Comparison of ENCODE assay signal across 14 cellular contexts in genomic region chr3:173894-174293, GRCh38. TPM values are rescaled to one million over a fixed set of nuclear protein-coding genes. Genes with fewer than 3 reads are reported as not detected.
DNase-seq lines count a peak whose midpoint lies in the region; ATAC-seq and TF ChIP-seq lines count a peak whose summit lies in the region.
"Had no signal": no experiment of that assay in that cellular context is flagged by ENCODE, and none has a peak within 500 bp of the region (broad histone marks: within the 10 kb centered on the region; RNA-seq: fewer than 3 reads in every experiment).

No MANE protein-coding gene starts in this region.

- peak overlapping the region; percentile 6 for H3K4me2 ChIP-seq in mammary epithelial cell (ENCODE audit: insufficient read depth, low read depth, low read length)
- H3K4me2 ChIP-seq: A549 had no signal

- no peaks in the 10 kb centered on the region for H3K27me3 ChIP-seq in mammary epithelial cell (ENCODE audit: insufficient read depth, low read length)
- H3K27me3 ChIP-seq in lower lobe of right lung (ENCODE audit: low read depth): no peaks in the 10 kb centered on the region
- H3K27me3 ChIP-seq: right atrium auricular region had no signal

- ATAC-seq in HG02885 (IDR thresholded peaks at IDR 0.05; ENCODE audit: poor library complexity, unreplicated experiment) (peak; percentile 59), lower lobe of right lung (no peak)
- ATAC-seq: A549, heart left ventricle had no signal

- H3K27ac ChIP-seq in mammary epithelial cell (ENCODE audit: insufficient read depth, low read depth, low read length) (no peak overlapping the region), lower lobe of right lung (no peak overlapping the region)
- H3K27ac ChIP-seq: A549, heart left ventricle, right atrium auricular region had no signal

- H3K36me3 ChIP-seq in mammary epithelial cell (ENCODE audit: insufficient read depth, low read length) (no peaks in the 10 kb centered on the region), lower lobe of right lung (no peaks in the 10 kb centered on the region)
- H3K36me3 ChIP-seq: heart left ventricle, right atrium auricular region had no signal

- no peak overlapping the region for H3K4me3 Mint-ChIP-seq in MCF 10A (ENCODE audit: unreplicated experiment)
- H3K4me3 Mint-ChIP-seq: activated naive CD4-positive, alpha-beta T cell treated with anti-CD3 and anti-CD28 coated beads, Interleukin-2, amount 50 U/mL, for 24 hours had no signal

- H3K9me3 ChIP-seq in mammary epithelial cell (replicated peaks; ENCODE audit: insufficient read depth, low read length) (no peaks in the 10 kb centered on the region), lower lobe of right lung (no peaks in the 10 kb centered on the region)
- H3K9me3 ChIP-seq: A549, heart left ventricle, right atrium auricular region had no signal

- intact Hi-C loops in mammary epithelial cell (cut with micrococcal nuclease): no loop called here
- intact Hi-C loops in MCF 10A (cut with micrococcal nuclease): no loop called here
- intact Hi-C loops in lower lobe of right lung (cut with DNase I): no loop called here

- POLR2A ChIA-PET in MCF 10A (lab: Yijun Ruan, JAX): no interaction called here

- no peaks in the 10 kb centered on the region for H3K36me3 Mint-ChIP-seq in MCF 10A (ENCODE audit: insufficient read depth, unreplicated experiment)
- H3K36me3 Mint-ChIP-seq: activated naive CD4-positive, alpha-beta T cell treated with anti-CD3 and anti-CD28 coated beads, Interleukin-2, amount 50 U/mL, for 24 hours had no signal

- H3K4me1 ChIP-seq in mammary epithelial cell (ENCODE audit: insufficient read depth, low read length) (no peaks in the 10 kb centered on the region), lower lobe of right lung (no peaks in the 10 kb centered on the region)
- H3K4me1 ChIP-seq: A549, heart left ventricle, right atrium auricular region had no signal

- H3K9me3 Mint-ChIP-seq in MCF 10A (ENCODE audit: unreplicated experiment): no peaks in the 10 kb centered on the region
- H3K9me3 Mint-ChIP-seq: activated naive CD4-positive, alpha-beta T cell treated with anti-CD3 and anti-CD28 coated beads, Interleukin-2, amount 50 U/mL, for 24 hours had no signal

- peak overlapping the region; percentile 3 for H2AFZ ChIP-seq in mammary epithelial cell (ENCODE audit: low read depth, low read length)

- H3K79me2 ChIP-seq in mammary epithelial cell (ENCODE audit: insufficient read depth, low read length): no peaks in the 10 kb centered on the region

- in situ Hi-C loops in mammary epithelial cell (cut with MboI; ENCODE audit: low sequenced_read_pairs in 2 of 2): no loop called here

- no peak overlapping the region for H3K4me3 ChIP-seq in mammary epithelial cell (replicated peaks in 1 of 3; ENCODE audit: insufficient read depth in 1 of 3, low read depth in 2 of 3, low read length in 3 of 3)
- H3K4me3 ChIP-seq in lower lobe of right lung: no peak overlapping the region
- H3K4me3 ChIP-seq: A549, heart left ventricle, right atrium auricular region had no signal

- BruUV-seq in mammary epithelial cell (replicated peaks; lab: Mats Ljungman, UMichigan) (no TSS peak), MCF 10A (replicated peaks; lab: Mats Ljungman, UMichigan) (no TSS peak)

- no peak overlapping the region for H3K27ac Mint-ChIP-seq in MCF 10A (ENCODE audit: low read depth, unreplicated experiment)
- H3K27ac Mint-ChIP-seq: activated naive CD4-positive, alpha-beta T cell treated with anti-CD3 and anti-CD28 coated beads, Interleukin-2, amount 50 U/mL, for 24 hours had no signal

- TF ChIP-seq CTCF in mammary epithelial cell (conservative IDR thresholded peaks at IDR 0.05 in 1 of 2, IDR thresholded peaks at IDR 0.05 in 1 of 2; ENCODE audit: extremely low read depth in 1 of 2, insufficient read depth in 1 of 2, low read depth in 1 of 2, low read length in 2 of 2) (no peak), MCF 10A (IDR thresholded peaks at IDR 0.05; ENCODE audit: unreplicated experiment) (no peak), lower lobe of right lung (IDR thresholded peaks at IDR 0.05) (no peak)

- DNase-seq in mammary epithelial cell (no peak), MCF 10A (ENCODE audit: unreplicated experiment) (no peak), NCI-H146 treated with DMSO at 0.1 percent for 48 hours (lab: John Stamatoyannopoulos, UW; ENCODE audit: unreplicated experiment) (peak; percentile 18), SKM-1 treated with dmso at 0.1 percent for 144 hours (lab: John Stamatoyannopoulos, UW; ENCODE audit: unreplicated experiment) (no peak), GM03348 (ENCODE audit: low spot score) (no peak), RKO (ENCODE audit: low spot score) (no peak), lower lobe of right lung (no peak)
- DNase-seq: activated CD4-positive, alpha-beta T cell treated with anti-CD3 and anti-CD28 coated beads for 4 hours; heart left ventricle; midbrain had no signal

- CTCF ChIA-PET in mammary epithelial cell (lab: Charles Lee; ENCODE audit: low non-redundant PET) (interaction anchor here (0.7 kb wide), 1 partner anchor 181 kb away, joined by 5 read pairs; no protein-coding TSS in a partner anchor), MCF 10A (lab: Yijun Ruan, JAX) (interaction anchor here (0.6 kb wide), 1 partner anchor 178 kb away, joined by 3 read pairs; no protein-coding TSS in a partner anchor)

- 13% methylated on average over 1 of the region's 1 CpG for WGBS in mammary epithelial cell (ENCODE audit: low coverage, missing lambda C conversion rate)

- no peaks in the 10 kb centered on the region for H4K20me1 ChIP-seq in mammary epithelial cell (ENCODE audit: insufficient read depth, low read length)

- no peaks in the 10 kb centered on the region for H3K27me3 Mint-ChIP-seq in MCF 10A (ENCODE audit: insufficient read depth, unreplicated experiment)
- H3K27me3 Mint-ChIP-seq: activated naive CD4-positive, alpha-beta T cell treated with anti-CD3 and anti-CD28 coated beads, Interleukin-2, amount 50 U/mL, for 24 hours had no signal

- H3K4me1 Mint-ChIP-seq in MCF 10A (ENCODE audit: insufficient read depth, unreplicated experiment): no peaks in the 10 kb centered on the region
- H3K4me1 Mint-ChIP-seq: activated naive CD4-positive, alpha-beta T cell treated with anti-CD3 and anti-CD28 coated beads, Interleukin-2, amount 50 U/mL, for 24 hours had no signal

- no peak overlapping the region for H3K9ac ChIP-seq in mammary epithelial cell (ENCODE audit: insufficient read depth, low read length)

- dilution Hi-C loops in mammary epithelial cell (cut with HindIII; ENCODE audit: low sequenced_read_pairs): no loop called here

RNA-seq across cellular contexts. Expression of gene CHL1, which starts 22.7 kb away (rescaled TPM):
- total RNA-seq in mammary epithelial cell (1 to 10 TPM in 1 of 2 donors, not detected in 1; 3.2 TPM), MCF 10A (2022) (not detected in 2 replicates), lower lobe of right lung (20.2 TPM)
- not detected for polyA plus RNA-seq in mammary epithelial cell
- polyA minus RNA-seq in mammary epithelial cell: not detected
